In genomic region chr16:50459681-50460080, GRCh38 we compare ENCODE assay signal across 25 cellular contexts.
DNase-seq lines count a peak whose midpoint lies in the region; FAIRE-seq and TF ChIP-seq lines count a peak whose summit lies in the region.
"Had no signal": no experiment of that assay in that cellular context is flagged by ENCODE, and none has a peak within 500 bp of the region (broad histone marks: within the 10 kb centered on the region; RNA-seq: fewer than 3 reads in every experiment).

No MANE protein-coding gene starts in this region.

- H2BK15ac ChIP-seq in H1 (ENCODE audit: low read length) = peak overlapping the region; percentile 81; the same call in 1 of the 2 replicates

- H3K27me3 Mint-ChIP-seq in neural progenitor cell (ENCODE audit: insufficient read depth, low read depth) (peaks cover 9% of the 10 kb centered on the region), type B pancreatic cell (peaks cover 7% of the 10 kb centered on the region)
- peaks cover 17 to 33% of the 10 kb centered on the region in 2 donors for H3K27me3 Mint-ChIP-seq in CD8-positive, alpha-beta memory T cell

- 59% methylated on average over 9 of the region's 9 CpGs; no CpG with 5 or more reads in 1 of the 2 experiments for WGBS in H1 (ENCODE audit: extremely low coverage in 1 of 2, insufficient coverage in 1 of 2, insufficient read length in 1 of 2, insufficient replicate concordance in 2 of 2, low coverage in 1 of 2, low lambda C conversion rate in 2 of 2, missing lambda C conversion rate in 1 of 2), 2 experiments

- H3K9ac ChIP-seq in H1 (replicated peaks in 1 of 4; ENCODE audit: extremely low read depth in 1 of 4, low read depth in 3 of 4, low read length in 3 of 4) = no peak overlapping the region
- H3K9ac ChIP-seq in neural progenitor cell = no peak overlapping the region
- H3K9ac ChIP-seq: BLaER1 had no signal

- no peak for TF ChIP-seq RAD21 in H1 (IDR thresholded peaks at IDR 0.05 in 1 of 2, conservative IDR thresholded peaks at IDR 0.05 in 1 of 2; ENCODE audit: low read depth in 2 of 2, low read length in 2 of 2)

- H3K27ac Mint-ChIP-seq in neural progenitor cell (peak overlapping the region; percentile 59), type B pancreatic cell (no peak overlapping the region)
- no peak overlapping the region for H3K27ac Mint-ChIP-seq in CD8-positive, alpha-beta memory T cell
- H3K27ac Mint-ChIP-seq: CD4-positive, alpha-beta T cell; IgD-negative memory B cell had no signal

- H3K27me3 ChIP-seq in H1 (replicated peaks in 1 of 4; ENCODE audit: control insufficient read depth in 3 of 4, extremely low read depth in 1 of 4, insufficient read depth in 3 of 4, low read length in 3 of 4) (peaks cover 0 to 2% (median under 1%) of the 10 kb centered on the region in 4 experiments; a peak in 2 of 7 replicates), neural progenitor cell (peaks cover 51% of the 10 kb centered on the region)
- no peaks in the 10 kb centered on the region for H3K27me3 ChIP-seq in CD8-positive, alpha-beta memory T cell (ENCODE audit: insufficient read depth, low read length, poor library complexity, severe bottlenecking)
- H3K27me3 ChIP-seq: BLaER1 had no signal

- peak; percentile 28 for DNase-seq in activated effector memory CD4-positive, alpha-beta T cell treated with anti-CD3 and anti-CD28 coated beads, Interleukin-2, amount 50 U/mL, for 16 hours
- no peak for DNase-seq in activated effector memory CD4-positive, alpha-beta T cell treated with Interleukin-2 at 50 U/mL for 16 hours
- DNase-seq in H1 (ENCODE audit: low read depth in 1 of 2, low spot score in 2 of 2) (no peak), neural progenitor cell (ENCODE audit: low spot score) (no peak), MV-4-11 (lab: John Stamatoyannopoulos, UW) (no peak), T-helper 1 cell (no peak), type B pancreatic cell (ENCODE audit: extremely low spot score, unreplicated experiment) (no peak)
- DNase-seq in CD8-positive, alpha-beta memory T cell = no peak
- DNase-seq: ACHN; CD4-positive, alpha-beta T cell; DMS 273 treated with DMSO at 0.1 percent for 48 hours; DMS79 treated with DMSO at 0.1 percent for 48 hours; HCEC 1CT; NCI-H1694; NCI-H2081; NCI-H2171; NCI-H524; NCI-H82; OCI-M1 had no signal

- H3K79me2 ChIP-seq in H1 (ENCODE audit: control insufficient read depth in 1 of 2, insufficient read depth in 2 of 2, low read length in 2 of 2) (no peaks in the 10 kb centered on the region), neural progenitor cell (ENCODE audit: low read depth) (no peaks in the 10 kb centered on the region)

- no peak for TF ChIP-seq EP300 in H1 (IDR thresholded peaks at IDR 0.05; ENCODE audit: borderline replicate concordance in 1 of 2, low read depth in 2 of 2, low read length in 2 of 2)

- 0 out of 2 replicates have a peak overlapping the region, but pooled peaks have one; percentile 5 for H3K18ac ChIP-seq in H1 (ENCODE audit: extremely low read depth, low read length)

- H3K23ac ChIP-seq in H1 (ENCODE audit: insufficient read length) = no peak overlapping the region

- H3K4me1 ChIP-seq in H1 (replicated peaks in 1 of 4; ENCODE audit: control insufficient read depth in 3 of 4, insufficient read depth in 4 of 4, low read length in 3 of 4) (peaks cover 11 to 26% (median 17%) of the 10 kb centered on the region in 4 experiments), neural progenitor cell (peaks cover 29% of the 10 kb centered on the region)
- H3K4me1 ChIP-seq in CD8-positive, alpha-beta memory T cell (ENCODE audit: insufficient read depth, low read length) = no peaks in the 10 kb centered on the region

- peak overlapping the region; percentile 56; the same call in 1 of the 2 replicates for H2BK20ac ChIP-seq in H1 (ENCODE audit: low read length)

- no peaks in the 10 kb centered on the region for H3K36me3 Mint-ChIP-seq in neural progenitor cell
- peaks cover 0 to 4% (median 0%) of the 10 kb centered on the region in 3 donors for H3K36me3 Mint-ChIP-seq in CD8-positive, alpha-beta memory T cell
- H3K36me3 Mint-ChIP-seq in type B pancreatic cell = no peaks in the 10 kb centered on the region

- H3K27ac ChIP-seq in H1 (ENCODE audit: low read depth, low read length) (no peak overlapping the region), neural progenitor cell (no peak overlapping the region)
- H3K27ac ChIP-seq in CD8-positive, alpha-beta memory T cell (ENCODE audit: low read depth, low read length) = no peak overlapping the region
- H3K27ac ChIP-seq: 22Rv1, BLaER1 had no signal

- no peaks in the 10 kb centered on the region for H3K36me3 ChIP-seq in H1 (ENCODE audit: control insufficient read depth in 2 of 4, insufficient read depth in 4 of 4, low read length in 3 of 4)
- no peaks in the 10 kb centered on the region for H3K36me3 ChIP-seq in neural progenitor cell
- no peaks in the 10 kb centered on the region for H3K36me3 ChIP-seq in CD8-positive, alpha-beta memory T cell (ENCODE audit: insufficient read depth, low read length)
- H3K36me3 ChIP-seq: BLaER1 had no signal

- peak overlapping the region in 1 of 4 experiments; percentile 9; a peak in 1 of 8 replicates for H3K4me3 ChIP-seq in H1 (ENCODE audit: extremely low read depth in 1 of 4, insufficient read depth in 2 of 4, low read depth in 3 of 4, low read length in 4 of 4)
- H3K4me3 ChIP-seq in neural progenitor cell = no peak overlapping the region
- H3K4me3 ChIP-seq in CD8-positive, alpha-beta memory T cell (ENCODE audit: low read length) = no peak overlapping the region
- H3K4me3 ChIP-seq: BLaER1 had no signal

- 0 out of 2 replicates have a peak overlapping the region, but pooled peaks have one; percentile 9 for H2BK12ac ChIP-seq in H1 (ENCODE audit: low read depth, low read length)

- H3K79me1 ChIP-seq in H1 (ENCODE audit: low read depth, low read length) = no peaks in the 10 kb centered on the region

- no peak for TF ChIP-seq POLR2A in H1 (IDR thresholded peaks at IDR 0.05; ENCODE audit: control extremely low read depth in 1 of 2, low read depth in 2 of 2, low read length in 2 of 2)

- H4K5ac ChIP-seq in H1 (ENCODE audit: insufficient read length, low read depth, low read length) = no peak overlapping the region

- H3K4me1 Mint-ChIP-seq in neural progenitor cell (peaks cover 71% of the 10 kb centered on the region), type B pancreatic cell (ENCODE audit: unreplicated experiment) (peaks cover 40% of the 10 kb centered on the region)
- peaks cover 2 to 8% (median 8%) of the 10 kb centered on the region in 3 donors for H3K4me1 Mint-ChIP-seq in CD8-positive, alpha-beta memory T cell

- H3K14ac ChIP-seq in H1 (ENCODE audit: insufficient read length) = no peak overlapping the region

- H2BK120ac ChIP-seq in H1 (replicated peaks; ENCODE audit: low read depth, low read length) = peak overlapping the region; percentile 3

- H3K23me2 ChIP-seq in H1 (ENCODE audit: low read depth, low read length) = no peaks in the 10 kb centered on the region

- TF ChIP-seq CTCF in H1 (IDR thresholded peaks at IDR 0.05; ENCODE audit: control extremely low read depth in 1 of 3, insufficient read depth in 1 of 3, low read depth in 1 of 3, low read length in 3 of 3) (no peak), neural progenitor cell (IDR thresholded peaks at IDR 0.05) (no peak), type B pancreatic cell (conservative IDR thresholded peaks at IDR 0.05) (no peak)

- POLR2A ChIA-PET in H1 (lab: Charles Lee; ENCODE audit: partially characterized antibody) = interaction anchor here (0.9 to 3.9 kb wide), 2 partner anchors 8 to 154 kb away, joined by 3 to 15 read pairs; no protein-coding TSS in a partner anchor
- POLR2A ChIA-PET in CD8-positive, alpha-beta memory T cell (lab: Charles Lee) = no interaction called here

- H4K20me1 ChIP-seq in H1 (replicated peaks in 1 of 2; ENCODE audit: control insufficient read depth in 1 of 2, insufficient read depth in 2 of 2, low read length in 2 of 2) = no peaks in the 10 kb centered on the region
- H4K20me1 ChIP-seq in neural progenitor cell (ENCODE audit: low read depth) = peaks cover 8% of the 10 kb centered on the region
- H4K20me1 ChIP-seq: BLaER1 had no signal

- H3K56ac ChIP-seq in H1 (replicated peaks; ENCODE audit: insufficient read length, low read depth, low read length) = no peak overlapping the region

- H3K9me3 Mint-ChIP-seq in neural progenitor cell = no peaks in the 10 kb centered on the region
- no peaks in the 10 kb centered on the region for H3K9me3 Mint-ChIP-seq in CD8-positive, alpha-beta memory T cell
- peaks cover 4% of the 10 kb centered on the region for H3K9me3 Mint-ChIP-seq in type B pancreatic cell
- H3K9me3 Mint-ChIP-seq: CD4-positive, alpha-beta T cell had no signal

- no peak overlapping the region for H2BK5ac ChIP-seq in H1 (ENCODE audit: low read depth, low read length)

- H4K91ac ChIP-seq in H1 (replicated peaks; ENCODE audit: insufficient read length, low read length) = peak overlapping the region; percentile 52

- H2AK5ac ChIP-seq in H1 (ENCODE audit: low read depth, low read length) = peak overlapping the region; percentile 47; the same call in 1 of the 2 replicates

- H3K4me2 ChIP-seq in H1 (ENCODE audit: insufficient read depth in 1 of 2, low read depth in 2 of 2, low read length in 2 of 2) (peak overlapping the region; percentile 51 to 61), neural progenitor cell (no peak overlapping the region)
- H3K4me2 ChIP-seq: BLaER1 had no signal

- H3F3A ChIP-seq in neural progenitor cell (ENCODE audit: low read depth) = no peaks in the 10 kb centered on the region

- no peaks in the 10 kb centered on the region for H3K9me3 ChIP-seq in H1 (ENCODE audit: insufficient read depth in 2 of 2, low read depth in 1 of 2, low read length in 1 of 2)
- H3K9me3 ChIP-seq in neural progenitor cell (ENCODE audit: low read depth) = no peaks in the 10 kb centered on the region
- H3K9me3 ChIP-seq in CD8-positive, alpha-beta memory T cell (ENCODE audit: low read length) = no peaks in the 10 kb centered on the region
- H3K9me3 ChIP-seq: BLaER1, Caco-2 had no signal

- H2AFZ ChIP-seq in H1 (ENCODE audit: low read length) (no peak overlapping the region), neural progenitor cell (replicated peaks) (no peak overlapping the region)

- no peak overlapping the region for H3K4ac ChIP-seq in H1 (replicated peaks; ENCODE audit: insufficient read length, low read depth, low read length)

- no peak overlapping the region for H4K8ac ChIP-seq in H1 (ENCODE audit: extremely low read depth, insufficient read depth, low read length)

- H3K4me3 Mint-ChIP-seq in neural progenitor cell (no peak overlapping the region), type B pancreatic cell (no peak overlapping the region)
- H3K4me3 Mint-ChIP-seq in CD8-positive, alpha-beta memory T cell = no peak overlapping the region
- H3K4me3 Mint-ChIP-seq: CD4-positive, alpha-beta T cell; IgD-negative memory B cell had no signal

- CTCF ChIA-PET in H1 (lab: Charles Lee; ENCODE audit: partially characterized antibody) = interaction anchor here (0.6 to 1.9 kb wide), 6 partner anchors 9 to 205 kb away, joined by 3 to 7 read pairs (median 4); no protein-coding TSS in a partner anchor
- CTCF ChIA-PET in CD8-positive, alpha-beta memory T cell (lab: Charles Lee) = no interaction called here

- no peak for FAIRE-seq in H1 (lab: Jason Lieb, UNC)
- FAIRE-seq: HTR-8/SVneo, RCC 7860 had no signal

TF ChIP-seq in H1, 55 proteins besides CTCF, POLR2A, EP300 and RAD21 (continues in another document):
- no peak for TF ChIP-seq ASH2L (IDR thresholded peaks at IDR 0.05; ENCODE audit: low read length)
- no peak for TF ChIP-seq PHF8 (conservative IDR thresholded peaks at IDR 0.05; ENCODE audit: low read depth, low read length)
